ENCODE assay signal across 12 cellular contexts in the genomic region with DNA sequence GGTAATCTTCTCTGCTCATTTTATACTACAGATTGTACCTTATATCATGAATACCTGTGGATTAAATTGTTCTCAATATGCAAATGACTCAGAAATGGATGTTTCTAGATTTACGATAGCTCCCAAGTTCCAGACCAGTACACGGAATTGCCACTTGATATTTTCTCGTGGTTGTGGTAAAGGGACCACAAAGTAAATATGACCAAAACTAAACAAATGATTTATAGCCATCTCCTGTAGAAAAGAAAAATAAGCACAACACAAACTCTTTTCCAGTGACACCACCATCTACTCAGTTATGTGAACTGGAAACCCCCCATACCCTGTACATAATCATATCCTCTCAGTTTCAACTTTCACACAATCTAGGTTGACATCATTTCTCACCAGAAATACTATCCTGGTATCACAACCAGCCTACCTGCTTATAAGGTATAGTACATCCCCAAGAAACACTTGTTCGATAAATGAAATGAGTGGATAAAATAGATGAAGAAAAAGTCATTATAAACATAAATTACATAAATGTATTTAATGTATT.
DNase-seq lines count a peak whose midpoint lies in the region; ATAC-seq and TF ChIP-seq lines count a peak whose summit lies in the region.
"Had no signal": no experiment of that assay in that cellular context is flagged by ENCODE, and none has a peak within 500 bp of the region (broad histone marks: within the 10 kb centered on the region; RNA-seq: fewer than 3 reads in every experiment).

No MANE protein-coding gene starts in this region.

- WGBS in endodermal cell (ENCODE audit: insufficient coverage in 1 of 2, insufficient read length in 1 of 2), 2 experiments = 95 to 96% methylated on average over 3 of the region's 4 CpGs

- H3K9me3 Mint-ChIP-seq in endodermal cell = no peaks in the 10 kb centered on the region
- H3K9me3 Mint-ChIP-seq: central memory CD8-positive, alpha-beta T cell had no signal

- intact Hi-C loops in left ventricle myocardium inferior (cut with micrococcal nuclease) = no loop called here

- H3K4me1 ChIP-seq in left ventricle myocardium inferior = no peaks in the 10 kb centered on the region
- H3K4me1 ChIP-seq in endodermal cell (ENCODE audit: control insufficient read depth, insufficient read depth, low read length) = no peaks in the 10 kb centered on the region

- no peak overlapping the region for H3K27ac Mint-ChIP-seq in endodermal cell

- H3K36me3 Mint-ChIP-seq in endodermal cell (ENCODE audit: low read depth) = no peaks in the 10 kb centered on the region

- H3K27ac ChIP-seq in left ventricle myocardium inferior (replicated peaks) (no peak overlapping the region), endodermal cell (ENCODE audit: low read depth, low read length) (no peak overlapping the region)

- no peaks in the 10 kb centered on the region for H3K36me3 ChIP-seq in left ventricle myocardium inferior
- no peaks in the 10 kb centered on the region for H3K36me3 ChIP-seq in endodermal cell (ENCODE audit: control insufficient read depth, insufficient read depth, low read length)

- H3K4me3 ChIP-seq in left ventricle myocardium inferior = no peak overlapping the region
- H3K4me3 ChIP-seq in endodermal cell (ENCODE audit: low read length) = no peak overlapping the region

- H3K4me3 Mint-ChIP-seq in endodermal cell = no peak overlapping the region
- H3K4me3 Mint-ChIP-seq: central memory CD8-positive, alpha-beta T cell had no signal

- H3K9ac ChIP-seq in endodermal cell (ENCODE audit: extremely low read depth, low read length, poor library complexity, severe bottlenecking) = no peak overlapping the region

- ATAC-seq in GM18517 (IDR thresholded peaks at IDR 0.05; ENCODE audit: unreplicated experiment) (peak; percentile 70), GM21526 (IDR thresholded peaks at IDR 0.05; ENCODE audit: low FRiP score, unreplicated experiment) (peak; percentile 56), HG03175 (IDR thresholded peaks at IDR 0.05; ENCODE audit: unreplicated experiment) (peak; percentile 56)

- peaks cover 1% of the 10 kb centered on the region for H3K4me1 Mint-ChIP-seq in endodermal cell

- H3K27me3 Mint-ChIP-seq in endodermal cell (ENCODE audit: insufficient read depth) = no peaks in the 10 kb centered on the region
- H3K27me3 Mint-ChIP-seq: central memory CD8-positive, alpha-beta T cell had no signal

- H3K27me3 ChIP-seq in left ventricle myocardium inferior (ENCODE audit: low read depth) = no peaks in the 10 kb centered on the region
- no peaks in the 10 kb centered on the region for H3K27me3 ChIP-seq in endodermal cell (ENCODE audit: control insufficient read depth, insufficient read depth, low read length, poor library complexity, severe bottlenecking)

- no peak for TF ChIP-seq CTCF in left ventricle myocardium inferior (IDR thresholded peaks at IDR 0.05; ENCODE audit: borderline replicate concordance)
- no peak for TF ChIP-seq CTCF in endodermal cell (conservative IDR thresholded peaks at IDR 0.05)

- no peaks in the 10 kb centered on the region for H3K9me3 ChIP-seq in left ventricle myocardium inferior (replicated peaks)
- H3K9me3 ChIP-seq in endodermal cell (ENCODE audit: control insufficient read depth, low read length) = no peaks in the 10 kb centered on the region

- DNase-seq in kidney tubule cell (ENCODE audit: low spot score) = peak; percentile 69
- no peak for DNase-seq in left ventricle myocardium inferior
- no peak for DNase-seq in activated CD8-positive, alpha-beta memory T cell treated with anti-CD3 and anti-CD28 coated beads, Interleukin-2, amount 50 U/mL, for 4 hours
- DNase-seq in endodermal cell = no peak
- DNase-seq: activated gamma-delta T cell treated with Interleukin-2 at 50 U/mL for 16 hours, DMS 273 treated with DMSO at 0.1 percent for 48 hours, NCI-H187 treated with DMSO at 0.1 percent for 48 hours, OCI-M1 had no signal
